14 cellular contexts compared by ENCODE assay signal in genomic region chr10:110267246-110267645, GRCh38.
"Had no signal": no experiment of that assay in that cellular context is flagged by ENCODE, and none has a peak within 500 bp of the region (broad histone marks: within the 10 kb centered on the region; RNA-seq: fewer than 3 reads in every experiment).

No MANE protein-coding gene starts in this region.

- H3K27ac ChIP-seq: brain microvascular endothelial cell, skin epidermis, transverse colon had no signal

- H3K27me3 ChIP-seq: brain microvascular endothelial cell, transverse colon had no signal

- H3K9me3 ChIP-seq: transverse colon had no signal

- DNase-seq: activated CD4-positive, alpha-beta T cell treated with anti-CD3 and anti-CD28 coated beads, Interleukin-2, amount 10 ng/mL, durations not matched to agents 7 days and 5 days; activated CD4-positive, CD25-positive, alpha-beta regulatory T cell; activated CD8-positive, alpha-beta memory T cell treated with anti-CD3 and anti-CD28 coated beads, Interleukin-2, amount 50 U/mL, for 48 hours; activated gamma-delta T cell treated with Interleukin-2 at 50 U/mL for 16 hours; activated T-cell treated with anti-CD3 and anti-CD28 coated beads, Interleukin-2, amount 50 U/mL, for 72 hours; amniotic stem cell; brain microvascular endothelial cell; erythroblast; nephron progenitor cell; right cardiac atrium; stimulated activated naive CD8-positive, alpha-beta T cell treated with anti-CD3 and anti-CD28 coated beads, Interleukin-15, amount 100 ng/mL, for 72 hours; transverse colon had no signal

- ATAC-seq: activated T-cell treated with anti-CD3 and anti-CD28 coated beads, Interleukin-2, amount 50 U/mL, for 72 hours; right cardiac atrium; stimulated activated naive CD8-positive, alpha-beta T cell treated with anti-CD3 and anti-CD28 coated beads, Interleukin-15, amount 100 ng/mL, for 72 hours had no signal

- H3K36me3 ChIP-seq: brain microvascular endothelial cell, transverse colon had no signal

- H3K4me3 ChIP-seq: lung, skin epidermis, transverse colon had no signal
